In the genomic region with DNA sequence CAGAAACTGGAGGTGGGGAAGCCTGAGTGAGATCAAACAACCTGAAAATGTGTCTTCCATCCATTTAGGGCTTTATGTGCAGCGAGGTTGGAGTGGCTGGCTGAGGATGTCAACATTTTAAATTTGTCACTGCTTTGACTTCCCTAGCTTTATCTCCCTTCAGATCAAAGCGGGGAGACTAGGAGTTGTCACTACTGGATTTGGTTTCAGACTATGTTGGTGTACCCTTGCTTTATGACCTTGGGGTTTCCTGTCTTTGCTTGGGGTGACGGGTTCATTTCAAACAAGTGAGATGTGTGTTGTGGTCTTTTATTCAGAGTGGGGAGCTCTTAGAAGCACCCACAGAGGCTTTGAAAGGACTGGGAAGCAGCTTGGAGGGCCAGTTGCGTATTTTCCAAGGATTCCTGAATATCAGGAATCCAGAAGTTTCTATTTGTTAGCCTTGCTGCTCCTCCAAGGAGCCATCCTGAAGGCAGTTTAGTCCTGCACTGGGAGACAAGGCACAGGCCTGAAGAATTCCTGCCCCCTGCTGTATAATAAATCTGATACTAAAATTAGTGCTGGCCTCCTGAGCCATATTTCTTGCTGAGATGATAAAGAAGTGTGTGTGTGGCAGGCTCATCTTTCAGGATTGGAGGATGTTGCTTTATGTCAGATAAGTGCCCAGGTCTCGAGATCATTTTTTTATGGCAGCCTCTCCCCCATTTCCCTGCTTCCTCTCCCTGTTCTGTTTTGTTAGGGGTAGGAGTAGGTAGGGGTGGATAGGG, we compare ENCODE assay signal across 11 cellular contexts. TPM values are rescaled to one million over a fixed set of nuclear protein-coding genes. Genes with fewer than 3 reads are reported as not detected.
DNase-seq lines count a peak whose midpoint lies in the region; ATAC-seq, FAIRE-seq and TF ChIP-seq lines count a peak whose summit lies in the region.
"Had no signal": no experiment of that assay in that cellular context is flagged by ENCODE, and none has a peak within 500 bp of the region (broad histone marks: within the 10 kb centered on the region; RNA-seq: fewer than 3 reads in every experiment).

No MANE protein-coding gene starts in this region.

- CTCF ChIA-PET in WTC11 (lab: Charles Lee) (interaction anchor here (0.6 to 1.0 kb wide), 3 partner anchors 58 to 741 kb away, joined by 3 to 5 read pairs (median 3); no protein-coding TSS in a partner anchor), GM10248 (lab: Yijun Ruan, JAX) (interaction anchor here (2.0 to 2.3 kb wide), 2 partner anchors 10 to 39 kb away, joined by 8 to 12 read pairs; no protein-coding TSS in a partner anchor)

- H3K9ac ChIP-seq in BLaER1, result peak overlapping the region; percentile 51

- intact Hi-C loops in right cardiac atrium (cut with DNase I), result no loop called here

- peak overlapping the region; percentile 50 for H3K27ac Mint-ChIP-seq in WTC11

- H3K9me3 ChIP-seq in BLaER1 (no peaks in the 10 kb centered on the region), right cardiac atrium (ENCODE audit: control insufficient read depth, low read length) (no peaks in the 10 kb centered on the region), MG63 (no peaks in the 10 kb centered on the region)

- H3K27ac ChIP-seq in BLaER1, result 0 out of 2 replicates have a peak overlapping the region, but pooled peaks have one; percentile 5
- peak overlapping the region; percentile 56 for H3K27ac ChIP-seq in right cardiac atrium (ENCODE audit: low read length)
- H3K27ac ChIP-seq in coronary artery, result no peak overlapping the region

- ATAC-seq in WTC11 (no peak), right cardiac atrium (peak in 1 of 2 donors; percentile 34), HG02870 (IDR thresholded peaks at IDR 0.05; ENCODE audit: unreplicated experiment) (no peak)

- peaks cover 100% of the 10 kb centered on the region for H4K20me1 ChIP-seq in BLaER1

- 71% methylated on average over 5 of the region's 5 CpGs for WGBS in right cardiac atrium

- no peak overlapping the region for H3K4me3 ChIP-seq in BLaER1
- H3K4me3 ChIP-seq in right cardiac atrium (ENCODE audit: low read length), result no peak overlapping the region
- no peak overlapping the region for H3K4me3 ChIP-seq in MG63
- no peak overlapping the region for H3K4me3 ChIP-seq in coronary artery

- H3K4me2 ChIP-seq in BLaER1, result peak overlapping the region; percentile 83

- no peak overlapping the region for H3K4me3 Mint-ChIP-seq in WTC11

- DNase-seq in HTR-8/SVneo (ENCODE audit: insufficient read length, low spot score), result peak; percentile 32
- no peak for DNase-seq in WTC11 (ENCODE audit: low spot score)
- no peak for DNase-seq in right cardiac atrium
- no peak for DNase-seq in MG63
- no peak for DNase-seq in coronary artery (ENCODE audit: low spot score)
- no peak for DNase-seq in GM10248 (ENCODE audit: extremely low spot score)
- DNase-seq: activated CD4-positive, CD25-positive, alpha-beta regulatory T cell; foreskin melanocyte had no signal

- no peak for FAIRE-seq in HTR-8/SVneo (lab: Jason Lieb, UNC)
- FAIRE-seq: bronchial epithelial cell had no signal

- peaks cover 11% of the 10 kb centered on the region for H3K36me3 Mint-ChIP-seq in WTC11

- no peaks in the 10 kb centered on the region for H3K27me3 Mint-ChIP-seq in WTC11 (ENCODE audit: low read depth)

- H3K36me3 ChIP-seq in BLaER1 (peaks cover 82% of the 10 kb centered on the region), MG63 (no peaks in the 10 kb centered on the region)

- TF ChIP-seq CTCF in WTC11 (IDR thresholded peaks at IDR 0.05), result no peak
- no peak for TF ChIP-seq CTCF in coronary artery (IDR thresholded peaks at IDR 0.05)
- TF ChIP-seq CTCF in GM10248 (IDR thresholded peaks at IDR 0.05; ENCODE audit: control extremely low read depth, extremely low read depth, low read depth, missing control alignments), result no peak

- H3K4me1 Mint-ChIP-seq in WTC11, result peaks cover 66% of the 10 kb centered on the region

- POLR2A ChIA-PET in WTC11 (lab: Charles Lee), result no interaction called here
- POLR2A ChIA-PET in GM10248 (lab: Yijun Ruan, JAX), result interaction anchor here (0.6 kb wide), 1 partner anchor 159 kb away, joined by 7 read pairs; no protein-coding TSS in a partner anchor

- no peaks in the 10 kb centered on the region for H3K27me3 ChIP-seq in BLaER1
- H3K27me3 ChIP-seq in right cardiac atrium (ENCODE audit: control insufficient read depth, insufficient read depth), result no peaks in the 10 kb centered on the region
- H3K27me3 ChIP-seq in MG63, result no peaks in the 10 kb centered on the region

- no peaks in the 10 kb centered on the region for H3K9me3 Mint-ChIP-seq in WTC11

- H3K4me1 ChIP-seq in BLaER1 (peaks cover 98% of the 10 kb centered on the region), right cardiac atrium (ENCODE audit: control insufficient read depth, insufficient read depth, low read length) (peaks cover 4% of the 10 kb centered on the region)

TF ChIP-seq in WTC11, 78 proteins besides CTCF, POLR2A, EP300 and RAD21 (continues in another document):
- TF ChIP-seq, protein P1, sequence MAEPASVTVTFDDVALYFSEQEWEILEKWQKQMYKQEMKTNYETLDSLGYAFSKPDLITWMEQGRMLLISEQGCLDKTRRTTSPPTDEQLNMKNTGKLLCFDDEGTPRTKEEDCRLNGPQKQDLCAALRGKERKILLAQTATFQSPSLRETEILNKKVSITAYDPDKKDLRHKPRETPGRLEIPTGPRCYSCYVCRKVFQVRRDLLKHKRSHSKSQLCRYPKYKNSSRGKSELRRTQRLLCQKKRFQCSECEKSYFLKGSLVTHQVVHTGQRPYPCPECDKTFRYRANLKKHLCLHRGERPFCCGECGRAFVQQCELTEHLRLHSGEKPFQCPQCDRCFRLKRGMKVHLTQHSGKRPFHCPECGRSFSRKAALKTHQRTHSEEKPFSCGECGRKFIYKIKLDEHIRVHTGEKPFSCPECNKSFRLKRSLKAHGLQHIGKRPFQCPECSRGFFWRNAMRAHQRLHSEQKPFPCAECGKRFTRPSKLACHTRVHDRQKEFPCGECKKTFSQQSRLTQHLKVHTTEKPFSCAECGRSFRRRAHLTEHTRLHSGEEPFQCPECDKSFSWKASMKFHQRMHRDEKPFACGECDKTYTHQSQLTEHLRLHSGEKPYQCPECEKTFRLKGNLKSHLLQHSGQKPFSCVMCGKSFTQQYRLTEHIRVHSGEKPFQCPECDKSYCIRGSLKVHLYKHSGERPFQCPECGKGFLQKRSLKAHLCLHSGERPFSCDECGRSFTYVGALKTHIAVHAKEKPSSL (CRISPR knock-in tag; conservative IDR thresholded peaks at IDR 0.05), result no peak
- TF ChIP-seq CBFB (CRISPR knock-in tag; IDR thresholded peaks at IDR 0.05; ENCODE audit: low read depth) (no peak), JAZF1 (CRISPR knock-in tag; IDR thresholded peaks at IDR 0.05) (no peak), JUN (CRISPR knock-in tag; IDR thresholded peaks at IDR 0.05) (no peak), SMAD3 (CRISPR knock-in tag; IDR thresholded peaks at IDR 0.05; ENCODE audit: borderline replicate concordance) (no peak), SMAD4 (CRISPR knock-in tag; IDR thresholded peaks at IDR 0.05) (no peak), FOXJ3 (CRISPR knock-in tag; IDR thresholded peaks at IDR 0.05; ENCODE audit: borderline replicate concordance) (no peak), TP53 (CRISPR knock-in tag; IDR thresholded peaks at IDR 0.05) (no peak)
- TF ChIP-seq, protein P2, sequence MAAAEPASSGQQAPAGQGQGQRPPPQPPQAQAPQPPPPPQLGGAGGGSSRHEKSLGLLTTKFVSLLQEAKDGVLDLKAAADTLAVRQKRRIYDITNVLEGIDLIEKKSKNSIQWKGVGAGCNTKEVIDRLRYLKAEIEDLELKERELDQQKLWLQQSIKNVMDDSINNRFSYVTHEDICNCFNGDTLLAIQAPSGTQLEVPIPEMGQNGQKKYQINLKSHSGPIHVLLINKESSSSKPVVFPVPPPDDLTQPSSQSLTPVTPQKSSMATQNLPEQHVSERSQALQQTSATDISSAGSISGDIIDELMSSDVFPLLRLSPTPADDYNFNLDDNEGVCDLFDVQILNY (CRISPR knock-in tag; IDR thresholded peaks at IDR 0.05), result no peak
- TF ChIP-seq, protein P3, sequence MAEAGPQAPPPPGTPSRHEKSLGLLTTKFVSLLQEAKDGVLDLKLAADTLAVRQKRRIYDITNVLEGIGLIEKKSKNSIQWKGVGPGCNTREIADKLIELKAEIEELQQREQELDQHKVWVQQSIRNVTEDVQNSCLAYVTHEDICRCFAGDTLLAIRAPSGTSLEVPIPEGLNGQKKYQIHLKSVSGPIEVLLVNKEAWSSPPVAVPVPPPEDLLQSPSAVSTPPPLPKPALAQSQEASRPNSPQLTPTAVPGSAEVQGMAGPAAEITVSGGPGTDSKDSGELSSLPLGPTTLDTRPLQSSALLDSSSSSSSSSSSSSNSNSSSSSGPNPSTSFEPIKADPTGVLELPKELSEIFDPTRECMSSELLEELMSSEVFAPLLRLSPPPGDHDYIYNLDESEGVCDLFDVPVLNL (CRISPR knock-in tag; IDR thresholded peaks at IDR 0.05; ENCODE audit: borderline replicate concordance, low read depth), result no peak
- TF ChIP-seq, protein P4, sequence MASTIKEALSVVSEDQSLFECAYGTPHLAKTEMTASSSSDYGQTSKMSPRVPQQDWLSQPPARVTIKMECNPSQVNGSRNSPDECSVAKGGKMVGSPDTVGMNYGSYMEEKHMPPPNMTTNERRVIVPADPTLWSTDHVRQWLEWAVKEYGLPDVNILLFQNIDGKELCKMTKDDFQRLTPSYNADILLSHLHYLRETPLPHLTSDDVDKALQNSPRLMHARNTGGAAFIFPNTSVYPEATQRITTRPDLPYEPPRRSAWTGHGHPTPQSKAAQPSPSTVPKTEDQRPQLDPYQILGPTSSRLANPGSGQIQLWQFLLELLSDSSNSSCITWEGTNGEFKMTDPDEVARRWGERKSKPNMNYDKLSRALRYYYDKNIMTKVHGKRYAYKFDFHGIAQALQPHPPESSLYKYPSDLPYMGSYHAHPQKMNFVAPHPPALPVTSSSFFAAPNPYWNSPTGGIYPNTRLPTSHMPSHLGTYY (CRISPR knock-in tag; IDR thresholded peaks at IDR 0.05), result no peak

RNA-seq across cellular contexts. Expression of a gene that starts 25.7 kb away (rescaled TPM):
- total RNA-seq in WTC11 (2021), result 79.9 to 87.0 TPM (median 82.1 TPM) in 3 replicates
- 100 to 1,000 TPM; 105 to 113 (median 109) TPM for total RNA-seq in right cardiac atrium
- polyA plus RNA-seq in right cardiac atrium, result 43.9 TPM
- 2.8 and 6.3 TPM in 2 replicates for total RNA-seq in MG63 (2014; rRNA removed; shearing (Covaris generic); ENCODE audit: low replicate concordance)

Comparison
In these comparisons a context has a peak if more than half of its experiments do, and no peak if none do; other contexts are left out.
1. H3K27ac ChIP-seq: peak in BLaER1 (single experiment) and right cardiac atrium (single experiment); none in coronary artery (0 of 2).
2. RNA of a gene that starts 25.7 kb away (total RNA-seq): 105 to 113 TPM in right cardiac atrium and 79.9 to 87.0 TPM in WTC11; 2.8 to 6.3 TPM in MG63; every median in the first group is over 10 times any median in the second.